ENCODE assay signal across 8 cellular contexts in the genomic region with DNA sequence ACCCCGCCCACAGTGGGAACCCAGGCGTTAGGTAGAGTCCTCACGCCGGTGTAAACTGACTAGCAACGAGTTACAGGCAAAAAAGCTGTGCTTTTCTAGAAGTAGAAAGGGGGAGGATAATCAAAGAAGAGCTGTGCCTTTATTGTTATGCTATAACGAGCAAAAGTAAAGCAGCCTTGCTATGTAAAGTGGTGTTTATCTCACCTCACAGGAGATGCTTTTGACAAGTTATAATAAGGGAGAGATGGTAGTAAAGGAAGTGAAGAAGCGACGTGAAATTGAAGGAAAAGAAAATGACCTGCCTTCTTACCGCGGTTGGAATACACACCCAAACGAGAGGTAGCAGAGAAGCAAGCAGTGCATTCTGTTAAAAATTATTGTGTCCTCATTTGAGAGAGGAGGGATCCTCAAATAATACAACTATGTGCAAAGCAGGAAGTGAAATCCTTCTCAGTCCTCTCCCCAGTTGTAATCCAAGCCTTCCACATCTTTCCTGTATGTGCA. TPM values are rescaled to one million over a fixed set of nuclear protein-coding genes. Genes with fewer than 3 reads are reported as not detected.
DNase-seq lines count a peak whose midpoint lies in the region; ATAC-seq and TF ChIP-seq lines count a peak whose summit lies in the region.

No MANE protein-coding gene starts in this region.

- TF ChIP-seq CTCF in activated CD8-positive, alpha-beta T cell treated with anti-CD3 and anti-CD28 coated beads for 36 hours (IDR thresholded peaks at IDR 0.05): no peak

- H3K36me3 Mint-ChIP-seq in activated CD8-positive, alpha-beta T cell treated with anti-CD3 and anti-CD28 coated beads for 36 hours (ENCODE audit: low read depth): peaks cover 45% of the 10 kb centered on the region

- H3K36me3 ChIP-seq in iPS-15b (ENCODE audit: control insufficient read depth, insufficient read depth, low read length): no peaks in the 10 kb centered on the region

- peaks cover 57% of the 10 kb centered on the region for H3K4me1 Mint-ChIP-seq in activated CD8-positive, alpha-beta T cell treated with anti-CD3 and anti-CD28 coated beads for 36 hours (ENCODE audit: low read depth)
- peaks cover 54% of the 10 kb centered on the region for H3K4me1 Mint-ChIP-seq in stimulated activated naive CD8-positive, alpha-beta T cell treated with anti-CD3 and anti-CD28 coated beads, Interleukin-15, amount 100 ng/mL, for 72 hours

- CTCF ChIA-PET in activated CD8-positive, alpha-beta T cell treated with anti-CD3 and anti-CD28 coated beads for 36 hours (lab: Charles Lee): no interaction called here

- intact Hi-C loops in activated CD8-positive, alpha-beta T cell treated with anti-CD3 and anti-CD28 coated beads for 36 hours (cut with micrococcal nuclease): loop anchor here (2.0 to 10.0 kb wide), 2 partner anchors 24 to 794 kb away; no protein-coding TSS in a partner anchor

- peak overlapping the region; percentile 99 for H3K4me3 ChIP-seq in iPS-15b (ENCODE audit: low read depth, low read length)

- peaks cover 4% of the 10 kb centered on the region for H3K4me1 ChIP-seq in iPS-15b (ENCODE audit: control insufficient read depth, insufficient read depth, low read length)

- DNase-seq in DMS53 treated with DMSO at 0.1 percent for 48 hours (lab: John Stamatoyannopoulos, UW; ENCODE audit: unreplicated experiment): peak; percentile 59
- DNase-seq in DMS53 (lab: John Stamatoyannopoulos, UW): no peak
- no peak for DNase-seq in activated CD8-positive, alpha-beta T cell treated with anti-CD3 and anti-CD28 coated beads for 36 hours
- DNase-seq in stimulated activated naive CD8-positive, alpha-beta T cell treated with anti-CD3 and anti-CD28 coated beads, Interleukin-15, amount 100 ng/mL, for 72 hours: no peak
- no peak for DNase-seq in activated effector memory CD4-positive, alpha-beta T cell treated with Interleukin-2 at 50 U/mL for 16 hours
- DNase-seq in cerebellar nuclear complex (lab: John Stamatoyannopoulos, UW): no peak

- peak overlapping the region; percentile 96 for H3K27ac Mint-ChIP-seq in activated CD8-positive, alpha-beta T cell treated with anti-CD3 and anti-CD28 coated beads for 36 hours
- H3K27ac Mint-ChIP-seq in stimulated activated naive CD8-positive, alpha-beta T cell treated with anti-CD3 and anti-CD28 coated beads, Interleukin-15, amount 100 ng/mL, for 72 hours: peak overlapping the region; percentile 97 to 99

- H3K9me3 ChIP-seq in iPS-15b (ENCODE audit: control insufficient read depth, insufficient read depth, low read length): no peaks in the 10 kb centered on the region

- H3K27me3 ChIP-seq in iPS-15b (ENCODE audit: control insufficient read depth, insufficient read depth, low read length): no peaks in the 10 kb centered on the region

- POLR2A ChIA-PET in activated CD8-positive, alpha-beta T cell treated with anti-CD3 and anti-CD28 coated beads for 36 hours (lab: Charles Lee): no interaction called here

- H3K9ac ChIP-seq in iPS-15b (ENCODE audit: low read depth, low read length): peak overlapping the region; percentile 99

- no peaks in the 10 kb centered on the region for H3K27me3 Mint-ChIP-seq in activated CD8-positive, alpha-beta T cell treated with anti-CD3 and anti-CD28 coated beads for 36 hours
- no peaks in the 10 kb centered on the region for H3K27me3 Mint-ChIP-seq in stimulated activated naive CD8-positive, alpha-beta T cell treated with anti-CD3 and anti-CD28 coated beads, Interleukin-15, amount 100 ng/mL, for 72 hours

- peak overlapping the region; percentile 91 for H3K4me3 Mint-ChIP-seq in activated CD8-positive, alpha-beta T cell treated with anti-CD3 and anti-CD28 coated beads for 36 hours
- peak overlapping the region; percentile 88 to 98 for H3K4me3 Mint-ChIP-seq in stimulated activated naive CD8-positive, alpha-beta T cell treated with anti-CD3 and anti-CD28 coated beads, Interleukin-15, amount 100 ng/mL, for 72 hours

- ATAC-seq in HG02973 (IDR thresholded peaks at IDR 0.05; ENCODE audit: unreplicated experiment): peak; percentile 29
- ATAC-seq in activated CD8-positive, alpha-beta T cell treated with anti-CD3 and anti-CD28 coated beads for 36 hours: peak; percentile 14
- ATAC-seq in stimulated activated naive CD8-positive, alpha-beta T cell treated with anti-CD3 and anti-CD28 coated beads, Interleukin-15, amount 100 ng/mL, for 72 hours: peak; percentile 66

- no peaks in the 10 kb centered on the region for H3K9me3 Mint-ChIP-seq in activated CD8-positive, alpha-beta T cell treated with anti-CD3 and anti-CD28 coated beads for 36 hours
- H3K9me3 Mint-ChIP-seq in stimulated activated naive CD8-positive, alpha-beta T cell treated with anti-CD3 and anti-CD28 coated beads, Interleukin-15, amount 100 ng/mL, for 72 hours: no peaks in the 10 kb centered on the region

RNA-seq across cellular contexts. Expression of gene TANK, which starts 0.9 kb away (rescaled TPM):
- 10 to 100 TPM; 49.2 to 51.6 TPM for total RNA-seq in activated CD8-positive, alpha-beta T cell treated with anti-CD3 and anti-CD28 coated beads for 36 hours

Comparison
In these comparisons a context has a peak if more than half of its experiments do, and no peak if none do; other contexts are left out.
1. ATAC-seq: peak in every context shown above with its lines; median percentile 66 in stimulated activated naive CD8-positive, alpha-beta T cell treated with anti-CD3 and anti-CD28 coated beads, Interleukin-15, amount 100 ng/mL, for 72 hours; 29 in HG02973; 14 in activated CD8-positive, alpha-beta T cell treated with anti-CD3 and anti-CD28 coated beads for 36 hours.